Comparison of ENCODE assay signal across 8 cellular contexts in genomic region chr4:40924096-40924792, GRCh38.
A peak's percentile ranks its signal among the peaks of the same experiment; 100 is the strongest.
DNase-seq lines count a peak whose midpoint lies in the region; ATAC-seq and TF ChIP-seq lines count a peak whose summit lies in the region.

No MANE protein-coding gene starts in this region.

- peak; percentile 77 for ATAC-seq in GM19035 (IDR thresholded peaks at IDR 0.05; ENCODE audit: unreplicated experiment)
- peak; percentile 71 to 85 for ATAC-seq in activated T-cell treated with anti-CD3 and anti-CD28 coated beads, Interleukin-2, amount 50 U/mL, for 4 hours
- ATAC-seq in thoracic aorta (ENCODE audit: insufficient number of reproducible peaks, low FRiP score, low read depth) = peak; percentile 31

- H3K4me1 Mint-ChIP-seq in activated T-cell treated with anti-CD3 and anti-CD28 coated beads, Interleukin-2, amount 50 U/mL, for 4 hours (ENCODE audit: low read depth) = peaks cover 12% of the 10 kb centered on the region
- peaks cover 4% of the 10 kb centered on the region for H3K4me1 Mint-ChIP-seq in neural progenitor cell

- no peaks in the 10 kb centered on the region for H3K9me3 ChIP-seq in OCI-LY1 (ENCODE audit: low read length)
- no peaks in the 10 kb centered on the region for H3K9me3 ChIP-seq in esophagus squamous epithelium
- no peaks in the 10 kb centered on the region for H3K9me3 ChIP-seq in neural progenitor cell (ENCODE audit: low read depth)
- H3K9me3 ChIP-seq in thoracic aorta = no peaks in the 10 kb centered on the region

- H3K4me3 Mint-ChIP-seq in activated T-cell treated with anti-CD3 and anti-CD28 coated beads, Interleukin-2, amount 50 U/mL, for 4 hours = no peak overlapping the region
- H3K4me3 Mint-ChIP-seq in neural progenitor cell = no peak overlapping the region

- peaks cover 5% of the 10 kb centered on the region for H3K9me3 Mint-ChIP-seq in activated T-cell treated with anti-CD3 and anti-CD28 coated beads, Interleukin-2, amount 50 U/mL, for 4 hours
- no peaks in the 10 kb centered on the region for H3K9me3 Mint-ChIP-seq in neural progenitor cell

- H3K4me2 ChIP-seq in OCI-LY1 (ENCODE audit: low read length) (peak overlapping the region; percentile 38; the same call in 1 of the 2 replicates), neural progenitor cell (no peak overlapping the region)

- H3K27ac Mint-ChIP-seq in neural progenitor cell = no peak overlapping the region

- DNase-seq in AG09309 (ENCODE audit: low read depth) (no peak), HK-2 (ENCODE audit: unreplicated experiment) (peak; percentile 82), esophagus squamous epithelium (lab: John Stamatoyannopoulos, UW) (no peak), neural progenitor cell (ENCODE audit: low spot score) (peak; percentile 48), thoracic aorta (ENCODE audit: low spot score) (no peak)
- DNase-seq in activated T-cell treated with anti-CD3 and anti-CD28 coated beads, Interleukin-2, amount 50 U/mL, for 4 hours = peak; percentile 58

- intact Hi-C loops in esophagus squamous epithelium (cut with DNase I) = no loop called here

- no peak overlapping the region for H3K27ac ChIP-seq in OCI-LY1 (ENCODE audit: low read depth, low read length, poor library complexity, severe bottlenecking)
- peak overlapping the region in 2 of 4 donors; percentile 2 to 42 for H3K27ac ChIP-seq in esophagus squamous epithelium
- H3K27ac ChIP-seq in neural progenitor cell = no peak overlapping the region
- peak overlapping the region; percentile 81 to 87 for H3K27ac ChIP-seq in thoracic aorta

- H3K4me1 ChIP-seq in OCI-LY1 (ENCODE audit: insufficient read depth, low read length, severe bottlenecking) (no peaks in the 10 kb centered on the region), esophagus squamous epithelium (peaks cover 0 to 13% (median 0%) of the 10 kb centered on the region in 3 donors), neural progenitor cell (no peaks in the 10 kb centered on the region), thoracic aorta (ENCODE audit: control insufficient read depth in 1 of 2, low read depth in 2 of 2) (peaks cover 6 to 30% of the 10 kb centered on the region in 2 donors)

- H3F3A ChIP-seq in OCI-LY1 (ENCODE audit: insufficient read depth, low read length) (no peaks in the 10 kb centered on the region), neural progenitor cell (ENCODE audit: low read depth) (peaks cover 6% of the 10 kb centered on the region)

- TF ChIP-seq CTCF in AG09309 (IDR thresholded peaks at IDR 0.05; ENCODE audit: control insufficient read depth, insufficient read depth, low read depth, low read length, missing control alignments) (peak; percentile 97), OCI-LY1 (IDR thresholded peaks at IDR 0.05; ENCODE audit: low read length) (peak; percentile 87), esophagus squamous epithelium (IDR thresholded peaks at IDR 0.05) (peak; percentile 73 to 93 (median 84)), neural progenitor cell (IDR thresholded peaks at IDR 0.05) (peak; percentile 77), thoracic aorta (IDR thresholded peaks at IDR 0.05) (peak; percentile 91)

- no peak overlapping the region for H3K9ac ChIP-seq in OCI-LY1 (ENCODE audit: low read length)
- no peak overlapping the region for H3K9ac ChIP-seq in neural progenitor cell

- H3K27me3 ChIP-seq in OCI-LY1 (ENCODE audit: insufficient read depth, low read length) = no peaks in the 10 kb centered on the region
- no peaks in the 10 kb centered on the region for H3K27me3 ChIP-seq in esophagus squamous epithelium
- no peaks in the 10 kb centered on the region for H3K27me3 ChIP-seq in neural progenitor cell
- H3K27me3 ChIP-seq in thoracic aorta (replicated peaks; ENCODE audit: insufficient read depth) = no peaks in the 10 kb centered on the region

- peaks cover 25% of the 10 kb centered on the region for H3K27me3 Mint-ChIP-seq in activated T-cell treated with anti-CD3 and anti-CD28 coated beads, Interleukin-2, amount 50 U/mL, for 4 hours (ENCODE audit: low read depth)
- peaks cover 2% of the 10 kb centered on the region for H3K27me3 Mint-ChIP-seq in neural progenitor cell (ENCODE audit: insufficient read depth, low read depth)

- peak overlapping the region; percentile 100 for H2AFZ ChIP-seq in OCI-LY1 (ENCODE audit: low read length)
- H2AFZ ChIP-seq in neural progenitor cell (replicated peaks) = peak overlapping the region; percentile 67

- H3K9me2 ChIP-seq in OCI-LY1 (ENCODE audit: low read depth, low read length) = no peaks in the 10 kb centered on the region

- H3K36me3 Mint-ChIP-seq in activated T-cell treated with anti-CD3 and anti-CD28 coated beads, Interleukin-2, amount 50 U/mL, for 4 hours (ENCODE audit: insufficient read depth) = no peaks in the 10 kb centered on the region
- H3K36me3 Mint-ChIP-seq in neural progenitor cell = no peaks in the 10 kb centered on the region

- no peak overlapping the region for H3K4me3 ChIP-seq in AG09309 (ENCODE audit: control insufficient read depth, low read depth, low read length)
- no peak overlapping the region for H3K4me3 ChIP-seq in OCI-LY1 (ENCODE audit: low read depth, low read length, poor library complexity, severe bottlenecking)
- no peak overlapping the region for H3K4me3 ChIP-seq in esophagus squamous epithelium
- H3K4me3 ChIP-seq in neural progenitor cell = no peak overlapping the region
- peak overlapping the region; percentile 47 for H3K4me3 ChIP-seq in thoracic aorta

- no peaks in the 10 kb centered on the region for H3K36me3 ChIP-seq in OCI-LY1 (ENCODE audit: insufficient read depth, low read length)
- H3K36me3 ChIP-seq in esophagus squamous epithelium = no peaks in the 10 kb centered on the region
- no peaks in the 10 kb centered on the region for H3K36me3 ChIP-seq in neural progenitor cell
- H3K36me3 ChIP-seq in thoracic aorta = peaks cover 7% of the 10 kb centered on the region

- no peaks in the 10 kb centered on the region for H4K20me1 ChIP-seq in OCI-LY1 (ENCODE audit: insufficient read depth, low read length)
- H4K20me1 ChIP-seq in neural progenitor cell (ENCODE audit: low read depth) = no peaks in the 10 kb centered on the region

- WGBS in esophagus squamous epithelium, 2 donors = 64 to 68% methylated on average over 10 to 11 of the region's 11 CpGs

- no peaks in the 10 kb centered on the region for H3K79me2 ChIP-seq in OCI-LY1 (ENCODE audit: insufficient read depth, low read length)
- no peaks in the 10 kb centered on the region for H3K79me2 ChIP-seq in neural progenitor cell (ENCODE audit: low read depth)

- TF ChIP-seq POLR2A in esophagus squamous epithelium (IDR thresholded peaks at IDR 0.05) = no peak

Comparison
In these comparisons a context has a peak if more than half of its experiments do, and no peak if none do; other contexts are left out.
1. DNase-seq: peak in HK-2 (single experiment), activated T-cell treated with anti-CD3 and anti-CD28 coated beads, Interleukin-2, amount 50 U/mL, for 4 hours (single experiment) and neural progenitor cell (single experiment); none in AG09309 (single experiment), esophagus squamous epithelium (single experiment) and thoracic aorta (single experiment).
2. H3K27ac ChIP-seq: peak in thoracic aorta (2 of 2); none in OCI-LY1 (single experiment) and neural progenitor cell (single experiment).
3. Peak in every context shown above with its lines, with median percentiles within 50 percentile points of each other: CTCF ChIP-seq and ATAC-seq.